ENCODE assay signal across 10 cellular contexts in the genomic region with DNA sequence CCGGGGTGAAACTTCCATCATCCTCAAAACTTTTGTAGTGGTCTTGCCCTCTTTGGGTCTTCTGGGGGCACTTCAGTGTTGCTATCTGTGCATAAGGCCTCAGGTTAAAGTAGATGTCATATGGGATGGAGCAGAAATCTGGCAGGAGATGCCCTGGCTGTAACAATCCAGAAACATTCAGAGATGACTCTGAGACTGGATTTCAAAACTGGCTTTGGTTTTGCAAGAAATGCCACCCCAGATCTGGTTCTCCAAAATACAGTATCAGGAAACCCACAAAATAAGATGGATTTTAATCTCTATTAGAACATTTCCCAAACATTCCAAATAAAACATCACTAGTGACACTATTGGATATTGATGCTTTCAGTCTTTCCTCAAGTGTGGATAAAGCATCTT.
DNase-seq lines count a peak whose midpoint lies in the region; ATAC-seq, FAIRE-seq and TF ChIP-seq lines count a peak whose summit lies in the region.
"Had no signal": no experiment of that assay in that cellular context is flagged by ENCODE, and none has a peak within 500 bp of the region (broad histone marks: within the 10 kb centered on the region; RNA-seq: fewer than 3 reads in every experiment).

No MANE protein-coding gene starts in this region.

- TF ChIP-seq POLR2A in HCT116 (IDR thresholded peaks at IDR 0.05; ENCODE audit: borderline replicate concordance, extremely low read depth, insufficient read depth, insufficient read length) = no peak

- no peak for FAIRE-seq in kidney (lab: Jason Lieb, UNC)

- H3K36me3 ChIP-seq in HCT116 (ENCODE audit: control insufficient read depth in 1 of 2, insufficient read depth in 2 of 2, low read length in 2 of 2) (no peaks in the 10 kb centered on the region), kidney (ENCODE audit: control insufficient read depth in 1 of 2, insufficient read depth in 2 of 2, low read length in 2 of 2) (no peaks in the 10 kb centered on the region)

- H3K4me1 ChIP-seq in HCT116 (ENCODE audit: control insufficient read depth in 1 of 2, insufficient read depth in 2 of 2, low read length in 2 of 2) (peaks cover 59 to 75% of the 10 kb centered on the region in 2 experiments), kidney (ENCODE audit: control insufficient read depth in 1 of 2, insufficient read depth in 1 of 2, low read depth in 1 of 2, low read length in 2 of 2) (peaks cover 31 to 48% of the 10 kb centered on the region in 2 donors)

- peak overlapping the region; percentile 70 to 83 (median 77) for H3K4me3 Mint-ChIP-seq in brain
- no peak overlapping the region for H3K4me3 Mint-ChIP-seq in stimulated activated naive B cell treated with anti-CD40 and anti-IgM and Interleukin-4, amounts not matched to agents 10 μg/mL and 1 μg/mL and 100 μg/mL, for 72 hours
- no peak overlapping the region for H3K4me3 Mint-ChIP-seq in activated T-cell treated with anti-CD3 and anti-CD28 coated beads, Interleukin-2, amount 50 U/mL, for 24 hours
- no peak overlapping the region for H3K4me3 Mint-ChIP-seq in progenitor cell of endocrine pancreas (ENCODE audit: low read depth)
- H3K4me3 Mint-ChIP-seq: stimulated activated naive CD8-positive, alpha-beta T cell treated with anti-CD3 and anti-CD28 coated beads, Interleukin-15, amount 100 ng/mL, for 72 hours had no signal

- H3K27ac Mint-ChIP-seq in brain = peak overlapping the region; percentile 89 to 97 (median 95)
- H3K27ac Mint-ChIP-seq in stimulated activated naive B cell treated with anti-CD40 and anti-IgM and Interleukin-4, amounts not matched to agents 10 μg/mL and 1 μg/mL and 100 μg/mL, for 72 hours = no peak overlapping the region
- no peak overlapping the region for H3K27ac Mint-ChIP-seq in activated T-cell treated with anti-CD3 and anti-CD28 coated beads, Interleukin-2, amount 50 U/mL, for 24 hours
- H3K27ac Mint-ChIP-seq in progenitor cell of endocrine pancreas = no peak overlapping the region

- H3K36me3 Mint-ChIP-seq in brain (no peaks in the 10 kb centered on the region), progenitor cell of endocrine pancreas (ENCODE audit: insufficient read depth) (no peaks in the 10 kb centered on the region)
- no peaks in the 10 kb centered on the region for H3K36me3 Mint-ChIP-seq in stimulated activated naive B cell treated with anti-CD40 and anti-IgM and Interleukin-4, amounts not matched to agents 10 μg/mL and 1 μg/mL and 100 μg/mL, for 72 hours
- H3K36me3 Mint-ChIP-seq in activated T-cell treated with anti-CD3 and anti-CD28 coated beads, Interleukin-2, amount 50 U/mL, for 24 hours (ENCODE audit: low read depth) = no peaks in the 10 kb centered on the region

- no peak overlapping the region for H2AFZ ChIP-seq in HCT116 (ENCODE audit: low read depth, low read length, poor library complexity, severe bottlenecking)

- peak overlapping the region; percentile 56 for H3K4me2 ChIP-seq in HCT116 (ENCODE audit: low read length)

- H3K4me1 Mint-ChIP-seq in brain = peaks cover 66% of the 10 kb centered on the region
- H3K4me1 Mint-ChIP-seq in stimulated activated naive B cell treated with anti-CD40 and anti-IgM and Interleukin-4, amounts not matched to agents 10 μg/mL and 1 μg/mL and 100 μg/mL, for 72 hours = peaks cover 35 to 71% of the 10 kb centered on the region in 2 donors
- H3K4me1 Mint-ChIP-seq in activated T-cell treated with anti-CD3 and anti-CD28 coated beads, Interleukin-2, amount 50 U/mL, for 24 hours (ENCODE audit: low read depth) = peaks cover 19% of the 10 kb centered on the region
- H3K4me1 Mint-ChIP-seq in progenitor cell of endocrine pancreas (ENCODE audit: low read depth) = peaks cover 17% of the 10 kb centered on the region

- no peaks in the 10 kb centered on the region for H4K20me1 ChIP-seq in HCT116 (ENCODE audit: insufficient read depth)

- peaks cover 0 to 5% (median 0%) of the 10 kb centered on the region in 5 experiments for H3K9me3 Mint-ChIP-seq in brain
- H3K9me3 Mint-ChIP-seq in stimulated activated naive B cell treated with anti-CD40 and anti-IgM and Interleukin-4, amounts not matched to agents 10 μg/mL and 1 μg/mL and 100 μg/mL, for 72 hours = no peaks in the 10 kb centered on the region
- H3K9me3 Mint-ChIP-seq in activated T-cell treated with anti-CD3 and anti-CD28 coated beads, Interleukin-2, amount 50 U/mL, for 24 hours = no peaks in the 10 kb centered on the region
- H3K9me3 Mint-ChIP-seq in progenitor cell of endocrine pancreas (ENCODE audit: low read depth) = no peaks in the 10 kb centered on the region

- no peaks in the 10 kb centered on the region for H3K79me2 ChIP-seq in HCT116 (ENCODE audit: insufficient read depth, low read length)

- intact Hi-C loops in HCT116 (cut with micrococcal nuclease) = loop anchor here (2.0 to 10.0 kb wide), 6 partner anchors 84 to 895 kb away; a partner anchor contains a TSS
- intact Hi-C loops in kidney (cut with DNase I) = loop anchor here (10.0 kb wide), 1 partner anchor 78 kb away; no protein-coding TSS in a partner anchor

- H3K27me3 ChIP-seq in HCT116 (ENCODE audit: insufficient read depth, low read length) = no peaks in the 10 kb centered on the region

- H3K9me2 ChIP-seq in HCT116 (ENCODE audit: insufficient read depth) = no peaks in the 10 kb centered on the region

- H3K9ac ChIP-seq in HCT116 (ENCODE audit: low read length) (peak overlapping the region; percentile 29), kidney (ENCODE audit: low read length in 2 of 2) (peak overlapping the region in 1 of 2 donors; percentile 5)

- TSS peak; percentile 79 for BruUV-seq in HCT116 (replicated peaks; lab: Mats Ljungman, UMichigan)

- CTCF ChIA-PET in HCT116 (lab: Charles Lee) = interaction anchor here (0.9 to 2.1 kb wide), 4 partner anchors 55 to 545 kb away, joined by 3 to 19 read pairs (median 4); no protein-coding TSS in a partner anchor

- H3K27me3 Mint-ChIP-seq in brain = peaks cover 4% of the 10 kb centered on the region
- H3K27me3 Mint-ChIP-seq in stimulated activated naive B cell treated with anti-CD40 and anti-IgM and Interleukin-4, amounts not matched to agents 10 μg/mL and 1 μg/mL and 100 μg/mL, for 72 hours = no peaks in the 10 kb centered on the region
- H3K27me3 Mint-ChIP-seq in activated T-cell treated with anti-CD3 and anti-CD28 coated beads, Interleukin-2, amount 50 U/mL, for 24 hours = no peaks in the 10 kb centered on the region
- peaks cover 11% of the 10 kb centered on the region for H3K27me3 Mint-ChIP-seq in progenitor cell of endocrine pancreas

- DNase-seq in HCT116 (ENCODE audit: low read depth, low spot score) (no peak), kidney (no peak), AG20443 (ENCODE audit: low spot score) (no peak), progenitor cell of endocrine pancreas (ENCODE audit: low spot score, unreplicated experiment) (no peak)
- DNase-seq in stimulated activated naive B cell treated with anti-CD40 and anti-IgM and Interleukin-4, amounts not matched to agents 10 μg/mL and 1 μg/mL and 100 μg/mL, for 72 hours = no peak
- no peak for DNase-seq in activated T-cell treated with anti-CD3 and anti-CD28 coated beads, Interleukin-2, amount 50 U/mL, for 24 hours
- DNase-seq: activated T-cell treated with anti-CD3 and anti-CD28 coated beads for 4 hours; stimulated activated naive CD8-positive, alpha-beta T cell treated with anti-CD3 and anti-CD28 coated beads, Interleukin-15, amount 100 ng/mL, for 72 hours had no signal

- no peak for ATAC-seq in HCT116
- ATAC-seq in stimulated activated naive B cell treated with anti-CD40 and anti-IgM and Interleukin-4, amounts not matched to agents 10 μg/mL and 1 μg/mL and 100 μg/mL, for 72 hours (replicated peaks) = no peak

- POLR2A ChIA-PET in HCT116 (lab: Charles Lee) = interaction anchor here (0.6 to 3.1 kb wide), 7 partner anchors 8 to 449 kb away, joined by 3 to 25 read pairs (median 5); no protein-coding TSS in a partner anchor

- H3K4me3 ChIP-seq in HCT116 (replicated peaks in 1 of 2; ENCODE audit: low read depth in 1 of 2, low read length in 2 of 2) (0 out of 4 replicates have a peak overlapping the region, but pooled peaks of 1 of the 2 experiments have one; percentile 5), kidney (ENCODE audit: low read length in 2 of 2) (peak overlapping the region; percentile 4 to 7), skin epidermis (no peak overlapping the region)

- RAD21 ChIA-PET in HCT116 (lab: Charles Lee; ENCODE audit: low non-redundant PET in 1 of 2, low total read pairs in 2 of 2, uncharacterized antibody in 2 of 2, unreplicated experiment in 2 of 2) = interaction anchor here (0.7 to 1.3 kb wide), 3 partner anchors 79 to 84 kb away, joined by 3 to 4 read pairs (median 4); no protein-coding TSS in a partner anchor

- TF ChIP-seq CTCF in HCT116 (IDR thresholded peaks at IDR 0.05 in 2 of 3, conservative IDR thresholded peaks at IDR 0.05 in 1 of 3; ENCODE audit: borderline replicate concordance in 1 of 3, insufficient read depth in 1 of 3, low read depth in 2 of 3, low read length in 2 of 3) = no peak
- TF ChIP-seq CTCF in brain (conservative IDR thresholded peaks at IDR 0.05) = no peak
- TF ChIP-seq CTCF in kidney (IDR thresholded peaks at IDR 0.05; ENCODE audit: borderline replicate concordance, extremely low read depth, insufficient read depth) = no peak
- TF ChIP-seq CTCF in progenitor cell of endocrine pancreas (IDR thresholded peaks at IDR 0.05; ENCODE audit: unreplicated experiment) = no peak

- H3K9me3 ChIP-seq in HCT116 (ENCODE audit: control insufficient read depth in 1 of 2, insufficient read depth in 1 of 2, low read depth in 1 of 2, low read length in 2 of 2) (no peaks in the 10 kb centered on the region), kidney (ENCODE audit: control insufficient read depth in 1 of 2, low read length in 2 of 2) (no peaks in the 10 kb centered on the region)

- TF ChIP-seq RAD21 in HCT116 (IDR thresholded peaks at IDR 0.05; ENCODE audit: low read depth) = no peak

- H3K27ac ChIP-seq in HCT116 (ENCODE audit: low read depth, low read length) = peak overlapping the region; percentile 75
- H3K27ac ChIP-seq in kidney (ENCODE audit: low read depth in 2 of 2, low read length in 2 of 2) = peak overlapping the region; percentile 87 to 91
- peak overlapping the region in 18 of 21 experiments; percentile 8 to 82 (median 65) for H3K27ac ChIP-seq in skin epidermis

TF ChIP-seq in HCT116, 20 proteins besides CTCF, POLR2A, EP300 and RAD21 (continues in another document):
- TF ChIP-seq TCF7L2 (IDR thresholded peaks at IDR 0.05; ENCODE audit: borderline replicate concordance, extremely low read depth, insufficient read depth, insufficient read length) (no peak), SRF (IDR thresholded peaks at IDR 0.05; ENCODE audit: low read depth) (no peak)

Comparison
In these comparisons a context has a peak if more than half of its experiments do, and no peak if none do; other contexts are left out.
1. H3K4me3 ChIP-seq: peak in kidney (2 of 2); none in skin epidermis (0 of 7).
2. H3K27ac Mint-ChIP-seq: peak in brain (5 of 5); none in stimulated activated naive B cell treated with anti-CD40 and anti-IgM and Interleukin-4, amounts not matched to agents 10 μg/mL and 1 μg/mL and 100 μg/mL, for 72 hours (single experiment), activated T-cell treated with anti-CD3 and anti-CD28 coated beads, Interleukin-2, amount 50 U/mL, for 24 hours (single experiment) and progenitor cell of endocrine pancreas (single experiment).
3. H3K4me3 Mint-ChIP-seq: peak in brain (5 of 5); none in stimulated activated naive B cell treated with anti-CD40 and anti-IgM and Interleukin-4, amounts not matched to agents 10 μg/mL and 1 μg/mL and 100 μg/mL, for 72 hours (0 of 2), activated T-cell treated with anti-CD3 and anti-CD28 coated beads, Interleukin-2, amount 50 U/mL, for 24 hours (single experiment) and progenitor cell of endocrine pancreas (single experiment).
4. Peak in every context shown above with its lines, with median percentiles within 50 percentile points of each other: H3K27ac ChIP-seq.